In genomic region chr5:119451561-119451960, GRCh38 we compare ENCODE assay signal across 9 cellular contexts. TPM values are rescaled to one million over a fixed set of nuclear protein-coding genes. Genes with fewer than 3 reads are reported as not detected.
A peak's percentile ranks its signal among the peaks of the same experiment; 100 is the strongest.
DNase-seq lines count a peak whose midpoint lies in the region; ATAC-seq and TF ChIP-seq lines count a peak whose summit lies in the region.
"Had no signal": no experiment of that assay in that cellular context is flagged by ENCODE, and none has a peak within 500 bp of the region (broad histone marks: within the 10 kb centered on the region; RNA-seq: fewer than 3 reads in every experiment).

No MANE protein-coding gene starts in this region.

- CTCF ChIA-PET in CD4-positive, alpha-beta T cell (lab: Charles Lee), result interaction anchor here (0.9 kb wide), 1 partner anchor 463 kb away, joined by 4 read pairs; the partner anchor contains the start of gene DTWD2

- no peaks in the 10 kb centered on the region for H3K27me3 Mint-ChIP-seq in CD4-positive, alpha-beta T cell
- H3K27me3 Mint-ChIP-seq in activated naive CD8-positive, alpha-beta T cell treated with anti-CD3 and anti-CD28 coated beads, Interleukin-2, amount 10 ng/mL, durations not matched to agents 7 days and 5 days, result peaks cover 8% of the 10 kb centered on the region
- peaks cover 4 to 15% of the 10 kb centered on the region in 2 donors for H3K27me3 Mint-ChIP-seq in natural killer cell treated with Interleukin-12 subunit alpha and Interleukin-12 subunit beta and Interleukin-15 and Interleukin-18, amount 100 ng/mL, for 72 hours

- peaks cover 24% of the 10 kb centered on the region for H3K4me1 Mint-ChIP-seq in CD4-positive, alpha-beta T cell (ENCODE audit: low read depth)
- peaks cover 12% of the 10 kb centered on the region for H3K4me1 Mint-ChIP-seq in activated naive CD8-positive, alpha-beta T cell treated with anti-CD3 and anti-CD28 coated beads, Interleukin-2, amount 10 ng/mL, durations not matched to agents 7 days and 5 days
- H3K4me1 Mint-ChIP-seq in natural killer cell treated with Interleukin-12 subunit alpha and Interleukin-12 subunit beta and Interleukin-15 and Interleukin-18, amount 100 ng/mL, for 72 hours (ENCODE audit: low read depth in 2 of 2), result peaks cover 12 to 14% of the 10 kb centered on the region in 2 donors

- H3K9ac ChIP-seq in HUES48 (ENCODE audit: low read depth, low read length), result no peak overlapping the region

- no peak for DNase-seq in CD4-positive, alpha-beta T cell
- DNase-seq in activated naive CD8-positive, alpha-beta T cell treated with anti-CD3 and anti-CD28 coated beads, Interleukin-2, amount 10 ng/mL, durations not matched to agents 7 days and 5 days, result no peak
- no peak for DNase-seq in natural killer cell treated with Interleukin-12 subunit alpha and Interleukin-12 subunit beta and Interleukin-15 and Interleukin-18, amount 100 ng/mL, for 72 hours (ENCODE audit: low spot score)
- DNase-seq in GM19240 (ENCODE audit: insufficient read length, low spot score), result no peak
- DNase-seq in superior temporal gyrus (ENCODE audit: extremely low spot score), result no peak
- DNase-seq in Kasumi-1 (lab: John Stamatoyannopoulos, UW), result no peak
- DNase-seq in left lobe of liver (ENCODE audit: low spot score), result no peak

- intact Hi-C loops in CD4-positive, alpha-beta T cell (cut with DNase I, micrococcal nuclease), result loop anchor here (5.0 kb wide), 2 partner anchors 379 to 384 kb away; partner anchors contain the start of gene DMXL1 (in 1 of the 2)

- peak overlapping the region; percentile 83; the same call in 1 of the 2 replicates for H3K4me3 ChIP-seq in HUES48 (ENCODE audit: low read depth, low read length)

- peak overlapping the region; percentile 73 for H3K27ac Mint-ChIP-seq in CD4-positive, alpha-beta T cell
- H3K27ac Mint-ChIP-seq in activated naive CD8-positive, alpha-beta T cell treated with anti-CD3 and anti-CD28 coated beads, Interleukin-2, amount 10 ng/mL, durations not matched to agents 7 days and 5 days, result no peak overlapping the region
- no peak overlapping the region for H3K27ac Mint-ChIP-seq in natural killer cell treated with Interleukin-12 subunit alpha and Interleukin-12 subunit beta and Interleukin-15 and Interleukin-18, amount 100 ng/mL, for 72 hours

- no peaks in the 10 kb centered on the region for H3K9me3 ChIP-seq in CD4-positive, alpha-beta T cell (ENCODE audit: control insufficient read depth, low read length)
- 0 out of 2 replicates have a peak, but pooled peaks cover 8% of the 10 kb centered on the region for H3K9me3 ChIP-seq in HUES48 (ENCODE audit: control insufficient read depth, insufficient read depth, low read length)

- H3K9me3 Mint-ChIP-seq in CD4-positive, alpha-beta T cell, result no peaks in the 10 kb centered on the region
- peaks cover 4% of the 10 kb centered on the region for H3K9me3 Mint-ChIP-seq in activated naive CD8-positive, alpha-beta T cell treated with anti-CD3 and anti-CD28 coated beads, Interleukin-2, amount 10 ng/mL, durations not matched to agents 7 days and 5 days
- no peaks in the 10 kb centered on the region for H3K9me3 Mint-ChIP-seq in natural killer cell treated with Interleukin-12 subunit alpha and Interleukin-12 subunit beta and Interleukin-15 and Interleukin-18, amount 100 ng/mL, for 72 hours

- H3K36me3 ChIP-seq in HUES48 (ENCODE audit: control insufficient read depth, insufficient read depth, low read length), result peaks cover 7% of the 10 kb centered on the region; the same call in 1 of the 2 replicates

- H3K36me3 Mint-ChIP-seq in CD4-positive, alpha-beta T cell (ENCODE audit: low read depth), result peaks cover 11% of the 10 kb centered on the region
- peaks cover 3% of the 10 kb centered on the region for H3K36me3 Mint-ChIP-seq in activated naive CD8-positive, alpha-beta T cell treated with anti-CD3 and anti-CD28 coated beads, Interleukin-2, amount 10 ng/mL, durations not matched to agents 7 days and 5 days
- no peaks in the 10 kb centered on the region for H3K36me3 Mint-ChIP-seq in natural killer cell treated with Interleukin-12 subunit alpha and Interleukin-12 subunit beta and Interleukin-15 and Interleukin-18, amount 100 ng/mL, for 72 hours

- no peak overlapping the region for H3K27ac ChIP-seq in CD4-positive, alpha-beta T cell (ENCODE audit: low read depth, low read length)
- H3K27ac ChIP-seq in HUES48 (ENCODE audit: low read depth, low read length), result no peak overlapping the region

- H3K27me3 ChIP-seq in CD4-positive, alpha-beta T cell (ENCODE audit: control insufficient read depth, insufficient read depth, low read length), result no peaks in the 10 kb centered on the region
- no peaks in the 10 kb centered on the region for H3K27me3 ChIP-seq in HUES48 (ENCODE audit: control insufficient read depth, insufficient read depth, low read length)
- H3K27me3 ChIP-seq: tibial nerve had no signal

- no peak for TF ChIP-seq CTCF in CD4-positive, alpha-beta T cell (IDR thresholded peaks at IDR 0.05)

- no peak for ATAC-seq in CD4-positive, alpha-beta T cell (ENCODE audit: poor library complexity)
- ATAC-seq in activated naive CD8-positive, alpha-beta T cell treated with anti-CD3 and anti-CD28 coated beads, Interleukin-2, amount 10 ng/mL, durations not matched to agents 7 days and 5 days (ENCODE audit: low read depth), result no peak
- ATAC-seq in natural killer cell treated with Interleukin-12 subunit alpha and Interleukin-12 subunit beta and Interleukin-15 and Interleukin-18, amount 100 ng/mL, for 72 hours, result no peak
- no peak for ATAC-seq in left lobe of liver

- peak overlapping the region; percentile 89 for H3K4me3 Mint-ChIP-seq in CD4-positive, alpha-beta T cell
- peak overlapping the region; percentile 95 for H3K4me3 Mint-ChIP-seq in activated naive CD8-positive, alpha-beta T cell treated with anti-CD3 and anti-CD28 coated beads, Interleukin-2, amount 10 ng/mL, durations not matched to agents 7 days and 5 days
- H3K4me3 Mint-ChIP-seq in natural killer cell treated with Interleukin-12 subunit alpha and Interleukin-12 subunit beta and Interleukin-15 and Interleukin-18, amount 100 ng/mL, for 72 hours, result peak overlapping the region; percentile 98

- POLR2A ChIA-PET in CD4-positive, alpha-beta T cell (lab: Charles Lee), result interaction anchor here (0.7 to 1.4 kb wide), 4 partner anchors 11 to 463 kb away, joined by 3 to 7 read pairs (median 4); partner anchors contain the start of gene DTWD2
- POLR2A ChIA-PET in activated naive CD8-positive, alpha-beta T cell treated with anti-CD3 and anti-CD28 coated beads, Interleukin-2, amount 10 ng/mL, durations not matched to agents 7 days and 5 days (lab: Charles Lee), result no interaction called here

- H3K4me1 ChIP-seq in HUES48 (ENCODE audit: control insufficient read depth, insufficient read depth, low read length), result peaks cover 28% of the 10 kb centered on the region

RNA-seq across cellular contexts. Expression of gene HSD17B4, which starts 0.7 kb away (rescaled TPM):
- 10 to 100 TPM; 11.9 to 13.1 TPM for total RNA-seq in CD4-positive, alpha-beta T cell
- total RNA-seq in activated naive CD8-positive, alpha-beta T cell treated with anti-CD3 and anti-CD28 coated beads, Interleukin-2, amount 10 ng/mL, durations not matched to agents 7 days and 5 days, result 10 to 100 TPM; 80.7 to 89.5 TPM
- 100 to 1,000 TPM; 100 to 121 TPM for total RNA-seq in natural killer cell treated with Interleukin-12 subunit alpha and Interleukin-12 subunit beta and Interleukin-15 and Interleukin-18, amount 100 ng/mL, for 72 hours
- 664 TPM for total RNA-seq in left lobe of liver

Comparison
In these comparisons a context has a peak if more than half of its experiments do, and no peak if none do; other contexts are left out.
1. RNA of gene HSD17B4, which starts 0.7 kb away (total RNA-seq): 664 TPM in left lobe of liver (single experiment), 100 to 121 TPM in natural killer cell treated with Interleukin-12 subunit alpha and Interleukin-12 subunit beta and Interleukin-15 and Interleukin-18, amount 100 ng/mL, for 72 hours and 80.7 to 89.5 TPM in activated naive CD8-positive, alpha-beta T cell treated with anti-CD3 and anti-CD28 coated beads, Interleukin-2, amount 10 ng/mL, durations not matched to agents 7 days and 5 days; 11.9 to 13.1 TPM in CD4-positive, alpha-beta T cell; every median in the first group is over 4 times any median in the second.
2. Peak in every context shown above with its lines, with median percentiles within 50 percentile points of each other: H3K4me3 Mint-ChIP-seq.